ENCODE assay signal across 1 cellular context in genomic region chr2:64992990-64993389, GRCh38.
TF ChIP-seq lines count a peak whose summit lies in the region.

No MANE protein-coding gene starts in this region.

TF ChIP-seq in K562, 482 proteins besides CTCF, POLR2A, EP300 and RAD21:
- TF ChIP-seq CBFA2T2 (conservative IDR thresholded peaks at IDR 0.05) (no peak), NFE2 (IDR thresholded peaks at IDR 0.05; ENCODE audit: low read depth) (peak; percentile 42), MAFG (tag; conservative IDR thresholded peaks at IDR 0.05) (peak; percentile 22; the same call in 1 of the 2 replicates), C11orf30 (IDR thresholded peaks at IDR 0.05; ENCODE audit: low read depth) (peak; percentile 63), ZNF316 (IDR thresholded peaks at IDR 0.05) (peak; percentile 65), MAFK (IDR thresholded peaks at IDR 0.05; ENCODE audit: low read length) (0 out of 2 replicates have a peak, but pooled peaks have one; percentile 16), SMAD3 (CRISPR knock-in tag; conservative IDR thresholded peaks at IDR 0.05) (no peak)
